9 cellular contexts compared by ENCODE assay signal in genomic region chr11:113314065-113314388, GRCh38. TPM values are rescaled to one million over a fixed set of nuclear protein-coding genes. Genes with fewer than 3 reads are reported as not detected.
DNase-seq lines count a peak whose midpoint lies in the region; ATAC-seq, FAIRE-seq and TF ChIP-seq lines count a peak whose summit lies in the region.
"Had no signal": no experiment of that assay in that cellular context is flagged by ENCODE, and none has a peak within 500 bp of the region (broad histone marks: within the 10 kb centered on the region; RNA-seq: fewer than 3 reads in every experiment).

No MANE protein-coding gene starts in this region.

- no peak for TF ChIP-seq POLR2A in H54 (IDR thresholded peaks at IDR 0.05; ENCODE audit: low read depth, low read length)

- peak overlapping the region; percentile 93 for H3K27ac Mint-ChIP-seq in T-helper 17 cell

- peaks cover 8% of the 10 kb centered on the region for H3K36me3 Mint-ChIP-seq in T-helper 17 cell (ENCODE audit: low read depth)

- peaks cover 30% of the 10 kb centered on the region for H3K4me1 Mint-ChIP-seq in T-helper 17 cell

- H3K27me3 Mint-ChIP-seq in T-helper 17 cell = no peaks in the 10 kb centered on the region

- ATAC-seq in T-helper 17 cell (no peak), GM18867 (IDR thresholded peaks at IDR 0.05; ENCODE audit: unreplicated experiment) (no peak), HG02852 (IDR thresholded peaks at IDR 0.05; ENCODE audit: unreplicated experiment) (no peak)

- peak overlapping the region; percentile 84 for H3K4me3 Mint-ChIP-seq in T-helper 17 cell

- no peak for DNase-seq in GM12865 (ENCODE audit: low read depth)
- DNase-seq in T-helper 17 cell = no peak
- DNase-seq in fibroblast of the aortic adventitia (ENCODE audit: low read depth) = no peak
- no peak for DNase-seq in retinal pigment epithelial cell (ENCODE audit: low read depth)
- DNase-seq in nucleus accumbens (lab: John Stamatoyannopoulos, UW) = no peak
- DNase-seq in H54 (ENCODE audit: insufficient read length, low spot score) = no peak
- DNase-seq: NCI-H2107 had no signal

- no peak for FAIRE-seq in H54 (lab: Jason Lieb, UNC)

- H3K4me3 ChIP-seq in GM12865 (ENCODE audit: low read depth, low read length) = peak overlapping the region; percentile 89
- H3K4me3 ChIP-seq in fibroblast of the aortic adventitia (ENCODE audit: low read depth, low read length) = peak overlapping the region; percentile 67
- peak overlapping the region; percentile 91 for H3K4me3 ChIP-seq in retinal pigment epithelial cell (ENCODE audit: low read length)

- H3K9me3 ChIP-seq in T-helper 17 cell (ENCODE audit: control insufficient read depth, low read length, poor library complexity, severe bottlenecking) = no peaks in the 10 kb centered on the region

- TF ChIP-seq CTCF in GM12865 (IDR thresholded peaks at IDR 0.05; ENCODE audit: insufficient read depth, low read depth, low read length, missing control alignments) = no peak
- no peak for TF ChIP-seq CTCF in fibroblast of the aortic adventitia (IDR thresholded peaks at IDR 0.05; ENCODE audit: insufficient read depth, low read length)
- TF ChIP-seq CTCF in retinal pigment epithelial cell (conservative IDR thresholded peaks at IDR 0.05; ENCODE audit: low read depth, low read length) = no peak

RNA-seq across cellular contexts. Expression of gene TTC12, which starts 0.4 kb away (rescaled TPM):
- total RNA-seq in T-helper 17 cell = 10 to 100 TPM; 31.1 to 36.5 TPM
- total RNA-seq in fibroblast of the aortic adventitia (ENCODE audit: low replicate concordance) = 9.8 and 12.7 TPM in 2 replicates
